In genomic region chr7:54201501-54201900, GRCh38 we compare ENCODE assay signal across 24 cellular contexts.
"Had no signal": no experiment of that assay in that cellular context is flagged by ENCODE, and none has a peak within 500 bp of the region (broad histone marks: within the 10 kb centered on the region; RNA-seq: fewer than 3 reads in every experiment).

No MANE protein-coding gene starts in this region.

- H3K9me2 ChIP-seq: SK-N-SH had no signal

- H3K9me3 ChIP-seq: Peyer's patch had no signal

- H3K4me2 ChIP-seq: SK-N-SH had no signal

- H3K4me3 ChIP-seq: Peyer's patch, SJCRH30 had no signal

- DNase-seq: activated CD4-positive, alpha-beta memory T cell treated with anti-CD3 and anti-CD28 coated beads, Interleukin-2, amount 10 ng/mL, durations not matched to agents 7 days and 5 days; activated CD4-positive, alpha-beta T cell treated with anti-CD3 and anti-CD28 coated beads for 36 hours; activated CD4-positive, alpha-beta T cell treated with anti-CD3 and anti-CD28 coated beads, Interleukin-2, amount 50 U/mL, for 1 hour; activated CD4-positive, CD25-positive, alpha-beta regulatory T cell; activated gamma-delta T cell; activated naive CD4-positive, alpha-beta T cell treated with anti-CD3 and anti-CD28 coated beads for 36 hours; activated T-cell treated with anti-CD3 and anti-CD28 coated beads for 4 hours; activated T-cell treated with anti-CD3 and anti-CD28 coated beads, Interleukin-2, amount 50 U/mL, for 48 hours; amygdala; caudate nucleus; NCI-H1105 treated with DMSO at 0.1 percent for 48 hours; NCI-H1436 treated with DMSO at 0.1 percent for 48 hours; NCI-H187; NCI-H2081; NCI-H446; NCI-H524; Peyer's patch; Right ventricle myocardium superior; SJCRH30; SK-N-SH; T-helper 1 cell had no signal

- H3K4me1 ChIP-seq: Peyer's patch, SJCRH30 had no signal

- H3K27ac ChIP-seq: Peyer's patch, RWPE1, SJCRH30, VCaP had no signal

- H3K9ac ChIP-seq: SK-N-SH had no signal

- H3K36me3 ChIP-seq: Peyer's patch, SJCRH30 had no signal

- ATAC-seq: activated CD4-positive, alpha-beta T cell treated with anti-CD3 and anti-CD28 coated beads for 36 hours; activated T-helper 17 cell treated with anti-CD3 and anti-CD28 coated beads, Interleukin-2, amount 50 U/mL, for 72 hours had no signal

- H3K27me3 ChIP-seq: Peyer's patch, SJCRH30 had no signal
